8 cellular contexts compared by ENCODE assay signal in genomic region chr6:7108196-7108963, GRCh38. TPM values are rescaled to one million over a fixed set of nuclear protein-coding genes. Genes with fewer than 3 reads are reported as not detected.
A peak's percentile ranks its signal among the peaks of the same experiment; 100 is the strongest.
DNase-seq lines count a peak whose midpoint lies in the region; ATAC-seq and TF ChIP-seq lines count a peak whose summit lies in the region.

No MANE protein-coding gene starts in this region.

- peak overlapping the region; percentile 94 for H3K4me3 ChIP-seq in astrocyte of the spinal cord (ENCODE audit: low read depth, low read length)
- peak overlapping the region; percentile 91 for H3K4me3 ChIP-seq in iPS-11a (ENCODE audit: low read depth, low read length)
- peak overlapping the region; percentile 93 for H3K4me3 ChIP-seq in skeletal muscle satellite cell (ENCODE audit: low read length)

- H3K36me3 ChIP-seq in skeletal muscle satellite cell (ENCODE audit: insufficient read depth, low read length) = no peaks in the 10 kb centered on the region

- H3K9me3 ChIP-seq in skeletal muscle satellite cell (replicated peaks; ENCODE audit: low read length) = no peaks in the 10 kb centered on the region

- peak; percentile 70 for DNase-seq in ELF-1 (ENCODE audit: low read depth, low spot score)
- peak; percentile 45 for DNase-seq in SW480 (ENCODE audit: low spot score)
- peak; percentile 50 for DNase-seq in astrocyte of the spinal cord (ENCODE audit: low read depth, low spot score)
- DNase-seq in globus pallidus (ENCODE audit: low spot score) = no peak
- no peak for DNase-seq in middle frontal gyrus (ENCODE audit: extremely low spot score, low spot score)

- H3K27me3 ChIP-seq in skeletal muscle satellite cell (ENCODE audit: control insufficient read depth, insufficient read depth, low read length) = no peaks in the 10 kb centered on the region

- no peak for TF ChIP-seq CTCF in astrocyte of the spinal cord (IDR thresholded peaks at IDR 0.05; ENCODE audit: low read depth, low read length)

- in situ Hi-C loops in astrocyte of the spinal cord (cut with HindIII; ENCODE audit: low sequenced_read_pairs) = no loop called here

- H3K9ac ChIP-seq in skeletal muscle satellite cell (ENCODE audit: low read depth, low read length) = peak overlapping the region; percentile 90

- H3K4me1 ChIP-seq in skeletal muscle satellite cell (ENCODE audit: control insufficient read depth, insufficient read depth, low read length) = peaks cover 38% of the 10 kb centered on the region

- ATAC-seq in HG02852 (IDR thresholded peaks at IDR 0.05; ENCODE audit: unreplicated experiment) = peak; percentile 10

- H3K4me2 ChIP-seq in skeletal muscle satellite cell (ENCODE audit: low read length) = peak overlapping the region; percentile 83

RNA-seq across cellular contexts. Expression of gene RREB1, which starts 0.6 kb away (rescaled TPM):
- total RNA-seq in skeletal muscle satellite cell (2012; rRNA removed) = 14.2 and 14.7 TPM in 2 replicates

Comparison
In these comparisons a context has a peak if more than half of its experiments do, and no peak if none do; other contexts are left out.
1. DNase-seq: peak in ELF-1 (single experiment), SW480 (single experiment) and astrocyte of the spinal cord (single experiment); none in globus pallidus (single experiment) and middle frontal gyrus (single experiment).
2. Peak in every context shown above with its lines, with median percentiles within 50 percentile points of each other: H3K4me3 ChIP-seq.